ENCODE assay signal across 8 cellular contexts in genomic region chr14:90381999-90382451, GRCh38. TPM values are rescaled to one million over a fixed set of nuclear protein-coding genes. Genes with fewer than 3 reads are reported as not detected.
DNase-seq lines count a peak whose midpoint lies in the region; ATAC-seq and TF ChIP-seq lines count a peak whose summit lies in the region.

No MANE protein-coding gene starts in this region.

- TF ChIP-seq CTCF in liver (IDR thresholded peaks at IDR 0.05; ENCODE audit: low read depth, low read length, missing input control) (no peak), uterus (IDR thresholded peaks at IDR 0.05) (no peak)

- H3K9me3 ChIP-seq in liver (ENCODE audit: control insufficient read depth in 4 of 4, low read length in 3 of 4) (no peaks in the 10 kb centered on the region), uterus (no peaks in the 10 kb centered on the region)

- ATAC-seq in activated CD4-positive, CD25-positive, alpha-beta regulatory T cell treated with anti-CD3 and anti-CD28 coated beads, Interleukin-2, amount 50 U/mL, for 24 hours: no peak
- ATAC-seq in HG02852 (IDR thresholded peaks at IDR 0.05; ENCODE audit: unreplicated experiment) (no peak), HG03378 (IDR thresholded peaks at IDR 0.05; ENCODE audit: unreplicated experiment) (no peak)

- H3K9ac ChIP-seq in liver (ENCODE audit: low read depth in 1 of 2, low read length in 2 of 2): peak overlapping the region; percentile 84 to 99

- 9% methylated on average over 13 of the region's 13 CpGs for WGBS in liver

- H3K27me3 ChIP-seq in liver (ENCODE audit: control insufficient read depth in 4 of 4, insufficient read depth in 4 of 4, low read length in 3 of 4) (no peaks in the 10 kb centered on the region), uterus (no peaks in the 10 kb centered on the region)

- intact Hi-C loops in uterus (cut with DNase I; ENCODE audit: low total_unique reads): no loop called here

- TF ChIP-seq RAD21 in liver (IDR thresholded peaks at IDR 0.05): peak; percentile 26 to 60

- TF ChIP-seq POLR2A in uterus (IDR thresholded peaks at IDR 0.05): no peak

- peak overlapping the region; percentile 94 to 100 for H3K27ac ChIP-seq in liver (ENCODE audit: low read depth in 1 of 2, low read length in 2 of 2)
- peak overlapping the region; percentile 100 for H3K27ac ChIP-seq in uterus

- H3K4me1 ChIP-seq in liver (ENCODE audit: control insufficient read depth in 4 of 4, insufficient read depth in 4 of 4, low read length in 3 of 4): peaks cover 3 to 22% (median 19%) of the 10 kb centered on the region in 4 donors
- H3K4me1 ChIP-seq in uterus: peaks cover 6% of the 10 kb centered on the region in 2 donors

- H3K4me3 ChIP-seq in liver (ENCODE audit: low read depth in 1 of 3, low read length in 3 of 3) (peak overlapping the region; percentile 46 to 79 (median 57)), uterus (peak overlapping the region; percentile 58 to 61)

- H3K36me3 ChIP-seq in liver (ENCODE audit: control insufficient read depth in 4 of 4, insufficient read depth in 3 of 4, low read depth in 1 of 4, low read length in 3 of 4) (no peaks in the 10 kb centered on the region), uterus (no peaks in the 10 kb centered on the region)

- DNase-seq in activated CD4-positive, CD25-positive, alpha-beta regulatory T cell treated with anti-CD3 and anti-CD28 coated beads, Interleukin-2, amount 50 U/mL, for 72 hours: peak; percentile 40
- DNase-seq in NCI-H345 (lab: John Stamatoyannopoulos, UW): peak; percentile 70
- peak; percentile 75 for DNase-seq in cerebellar cortex (ENCODE audit: low spot score)
- peak; percentile 41 to 48 for DNase-seq in uterus

TF ChIP-seq in liver, 16 proteins besides CTCF, POLR2A, EP300 and RAD21:
- TF ChIP-seq SP1 (IDR thresholded peaks at IDR 0.05) (peak; percentile 89), RXRA (IDR thresholded peaks at IDR 0.05) (peak; percentile 96), ZBTB33 (IDR thresholded peaks at IDR 0.05) (peak; percentile 65), YY1 (IDR thresholded peaks at IDR 0.05) (no peak), EGR1 (IDR thresholded peaks at IDR 0.05; ENCODE audit: low read depth in 2 of 2) (peak; percentile 44 to 47), FOXA2 (IDR thresholded peaks at IDR 0.05) (peak; percentile 87), TAF1 (conservative IDR thresholded peaks at IDR 0.05) (peak; percentile 7), FOXA1 (IDR thresholded peaks at IDR 0.05) (peak; percentile 67), JUND (IDR thresholded peaks at IDR 0.05) (peak; percentile 61 to 73), HNF4A (conservative IDR thresholded peaks at IDR 0.05) (peak; percentile 93 to 94), HNF4G (IDR thresholded peaks at IDR 0.05) (peak; percentile 78), GABPA (IDR thresholded peaks at IDR 0.05 in 1 of 2, conservative IDR thresholded peaks at IDR 0.05 in 1 of 2) (peak in 1 of 2 donors; percentile 53), REST (IDR thresholded peaks at IDR 0.05) (peak; percentile 77), MAX (IDR thresholded peaks at IDR 0.05) (peak; percentile 69), ATF3 (IDR thresholded peaks at IDR 0.05) (peak; percentile 62), NR2F2 (IDR thresholded peaks at IDR 0.05) (peak; percentile 65)

RNA-seq across cellular contexts. Expression of gene CALM1, which starts 14.8 kb away (rescaled TPM):
- 100 to 1,000 TPM; 146 to 156 TPM for total RNA-seq in liver
- 100 to 1,000 TPM; 176 to 517 TPM for polyA plus RNA-seq in liver
- total RNA-seq in uterus: 100 to 1,000 TPM; 155 to 248 (median 201) TPM

RNA-seq across cellular contexts. Expression of gene NRDE2, which starts 50.3 kb away (rescaled TPM):
- total RNA-seq in liver: 10 to 100 TPM; 10.1 to 17.4 TPM
- polyA plus RNA-seq in liver: 10 to 100 TPM in 1 of 2 donors, 1 to 10 TPM in 1; 5.6 to 20.0 TPM
- 10 to 100 TPM in 3 of 4 donors, 1 to 10 TPM in 1; 2.1 to 31.1 (median 27.0) TPM for total RNA-seq in uterus
